ENCODE assay signal across 1 cellular context in genomic region chr2:9210030-9210429, GRCh38.
TF ChIP-seq lines count a peak whose summit lies in the region.

No MANE protein-coding gene starts in this region.

TF ChIP-seq in GM23338, 12 proteins besides CTCF, POLR2A, EP300 and RAD21 (continued from another document):
- no peak for TF ChIP-seq ZNF462 (CRISPR knock-in tag; IDR thresholded peaks at IDR 0.05)
- no peak for TF ChIP-seq REST (IDR thresholded peaks at IDR 0.05; ENCODE audit: unreplicated experiment)
- no peak for TF ChIP-seq EZH2phosphoT487 (IDR thresholded peaks at IDR 0.05; ENCODE audit: unreplicated experiment)
- TF ChIP-seq EZH2 (IDR thresholded peaks at IDR 0.05; ENCODE audit: low read depth, unreplicated experiment): no peak
- TF ChIP-seq ZNF331 (CRISPR knock-in tag; IDR thresholded peaks at IDR 0.05; ENCODE audit: low read depth): no peak
- no peak for TF ChIP-seq POLR2AphosphoS5 (IDR thresholded peaks at IDR 0.05; ENCODE audit: low read depth)
- TF ChIP-seq NANOG (IDR thresholded peaks at IDR 0.05; ENCODE audit: borderline replicate concordance): no peak
